In genomic region chr1:27528701-27529637, GRCh38 we compare ENCODE assay signal across 1 cellular context.
TF ChIP-seq lines count a peak whose summit lies in the region.

No MANE protein-coding gene starts in this region.

TF ChIP-seq in K562, 482 proteins besides CTCF, POLR2A, EP300 and RAD21 (continued from another document and continues in another):
- TF ChIP-seq ZNF318 (IDR thresholded peaks at IDR 0.05; ENCODE audit: borderline replicate concordance in 1 of 2, low read depth in 1 of 2) = peak in 1 of 2 experiments; percentile 69; a peak in 2 of 4 replicates
- 0 out of 4 replicates have a peak, but pooled peaks have one; percentile 3 to 40 for TF ChIP-seq RCOR1 (IDR thresholded peaks at IDR 0.05; ENCODE audit: borderline replicate concordance in 1 of 2, low read depth in 2 of 2, low read length in 2 of 2)
- TF ChIP-seq ZNF589 (CRISPR knock-in tag; IDR thresholded peaks at IDR 0.05; ENCODE audit: low read depth) = peak; percentile 41; the same call in 1 of the 2 replicates
- peak; percentile 19 for TF ChIP-seq TBP (optimal IDR thresholded peaks at IDR 0.05; ENCODE audit: low read depth, low read length)
- peak in 1 of 2 experiments; percentile 70; a peak in 3 of 4 replicates for TF ChIP-seq TRIM24 (IDR thresholded peaks at IDR 0.05)
- peak; percentile 88 for TF ChIP-seq BHLHE40 (IDR thresholded peaks at IDR 0.05; ENCODE audit: low read length)
- no peak for TF ChIP-seq ZNF75A (CRISPR knock-in tag; IDR thresholded peaks at IDR 0.05)
- TF ChIP-seq EGR1 (conservative IDR thresholded peaks at IDR 0.05) = peak; percentile 83
- TF ChIP-seq ID3 (CRISPR knock-in tag; IDR thresholded peaks at IDR 0.05) = no peak
- TF ChIP-seq ID3 (tag; IDR thresholded peaks at IDR 0.05) = 0 out of 2 replicates have a peak, but pooled peaks have one; percentile 26
- TF ChIP-seq L3MBTL2 (IDR thresholded peaks at IDR 0.05) = peak; percentile 77; the same call in 1 of the 2 replicates
- peak; percentile 69; the same call in 1 of the 2 replicates for TF ChIP-seq PHF21A (IDR thresholded peaks at IDR 0.05; ENCODE audit: borderline replicate concordance, low read depth)
- TF ChIP-seq MBD1 (CRISPR knock-in tag; IDR thresholded peaks at IDR 0.05) = no peak
- TF ChIP-seq HDGF (IDR thresholded peaks at IDR 0.05) = peak; percentile 95
- TF ChIP-seq TEAD4 (IDR thresholded peaks at IDR 0.05; ENCODE audit: low read length) = peak; percentile 33; the same call in 1 of the 2 replicates
- TF ChIP-seq TEAD4 (CRISPR knock-in tag; IDR thresholded peaks at IDR 0.05; ENCODE audit: borderline replicate concordance) = no peak
- 0 out of 2 replicates have a peak, but pooled peaks have one; percentile 23 for TF ChIP-seq ESRRA (IDR thresholded peaks at IDR 0.05; ENCODE audit: borderline replicate concordance, low read depth)
- TF ChIP-seq CHD2 (IDR thresholded peaks at IDR 0.05; ENCODE audit: low read depth, low read length) = no peak
- 0 out of 2 replicates have a peak, but pooled peaks have one; percentile 18 for TF ChIP-seq ZNF766 (CRISPR knock-in tag; conservative IDR thresholded peaks at IDR 0.05)
- TF ChIP-seq MGA (IDR thresholded peaks at IDR 0.05) = peak; percentile 88
- peak; percentile 76 for TF ChIP-seq CBFA2T3 (IDR thresholded peaks at IDR 0.05)
- TF ChIP-seq RHOXF2B (CRISPR knock-in tag; conservative IDR thresholded peaks at IDR 0.05) = peak; percentile 72; the same call in 1 of the 2 replicates
- TF ChIP-seq SMAD4 (CRISPR knock-in tag; conservative IDR thresholded peaks at IDR 0.05) = peak; percentile 67
- peak; percentile 32 for TF ChIP-seq CXXC5 (CRISPR knock-in tag; IDR thresholded peaks at IDR 0.05)
- no peak for TF ChIP-seq POLR2AphosphoS2 (IDR thresholded peaks at IDR 0.05; ENCODE audit: low read length)
- TF ChIP-seq JUND (IDR thresholded peaks at IDR 0.05; ENCODE audit: borderline replicate concordance, low read depth, low read length) = peak; percentile 23; the same call in 1 of the 2 replicates
- no peak; the same call in 2 of the 3 replicates for TF ChIP-seq JUND (tag; IDR thresholded peaks at IDR 0.05; ENCODE audit: borderline replicate concordance, low read depth, low read length)
- TF ChIP-seq MLLT1 (IDR thresholded peaks at IDR 0.05) = peak in 1 of 2 experiments; percentile 14; a peak in 1 of 4 replicates
- TF ChIP-seq SRF (CRISPR knock-in tag; IDR thresholded peaks at IDR 0.05) = peak in 1 of 2 experiments; percentile 35; a peak in 1 of 4 replicates
- no peak for TF ChIP-seq BRD4 (IDR thresholded peaks at IDR 0.05)
